Comparison of ENCODE assay signal across 28 cellular contexts in the genomic region with DNA sequence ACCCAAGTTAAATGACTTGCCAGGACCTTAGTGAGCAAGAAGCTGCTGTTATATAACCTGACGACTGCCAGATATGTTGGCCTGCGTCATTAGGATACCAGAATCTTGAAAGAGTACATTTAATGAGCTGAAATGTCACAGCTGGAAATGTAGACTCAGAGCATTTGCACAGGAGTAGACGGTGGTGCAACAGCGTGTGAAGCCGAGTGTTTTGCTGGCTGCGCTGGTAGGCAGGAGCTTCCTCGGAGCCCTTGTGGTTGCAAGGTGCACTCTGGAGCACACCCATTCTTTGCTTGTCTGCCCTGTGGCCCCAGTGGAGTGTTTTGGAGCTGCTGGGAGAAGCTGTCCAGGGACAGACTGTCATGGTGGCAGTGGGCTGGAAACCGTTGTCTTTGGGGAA.
"Had no signal": no experiment of that assay in that cellular context is flagged by ENCODE, and none has a peak within 500 bp of the region (broad histone marks: within the 10 kb centered on the region; RNA-seq: fewer than 3 reads in every experiment).

No MANE protein-coding gene starts in this region.

- H3K4me3 Mint-ChIP-seq: activated CD4-positive, alpha-beta memory T cell treated with anti-CD3 and anti-CD28 coated beads for 36 hours; activated naive CD4-positive, alpha-beta T cell treated with anti-CD3 and anti-CD28 coated beads, Interleukin-2, amount 10 ng/mL, durations not matched to agents 7 days and 5 days; activated naive CD8-positive, alpha-beta T cell treated with anti-CD3 and anti-CD28 coated beads, Interleukin-2, amount 10 ng/mL, durations not matched to agents 7 days and 5 days; activated T-helper 1 cell treated with anti-CD3 and anti-CD28 coated beads, Interleukin-12 subunit alpha, Interleukin-12 subunit beta, Interleukin-2, Interleukin-4 antibody, amounts not matched to agents 30 ng/mL and 10 ng/mL and 1 ng/mL, durations not matched to agents 14 hours and 24 hours and 36 hours; brain; effector memory CD8-positive, alpha-beta T cell; naive thymus-derived CD4-positive, alpha-beta T cell; T-helper 1 cell treated with Interleukin-12 subunit alpha and Interleukin-12 subunit beta and Interleukin-4 antibody, amounts not matched to agents 30 μg/mL and 1 μg/mL, for 36 hours had no signal

- H3K27me3 Mint-ChIP-seq: activated CD4-positive, alpha-beta memory T cell treated with anti-CD3 and anti-CD28 coated beads for 36 hours; activated naive CD4-positive, alpha-beta T cell treated with anti-CD3 and anti-CD28 coated beads, Interleukin-2, amount 10 ng/mL, durations not matched to agents 7 days and 5 days; activated naive CD8-positive, alpha-beta T cell treated with anti-CD3 and anti-CD28 coated beads, Interleukin-2, amount 10 ng/mL, durations not matched to agents 7 days and 5 days; brain; effector memory CD8-positive, alpha-beta T cell; naive thymus-derived CD4-positive, alpha-beta T cell had no signal

- H3K27me3 ChIP-seq: ascending aorta, cardiac muscle cell, esophagus muscularis mucosa, left lung, ovary, testis, transverse colon had no signal

- H3K4me3 ChIP-seq: ascending aorta, cardiac muscle cell, esophagus muscularis mucosa, left lung, ovary, psoas muscle, testis, transverse colon had no signal

- H3K27ac Mint-ChIP-seq: activated CD4-positive, alpha-beta memory T cell treated with anti-CD3 and anti-CD28 coated beads for 36 hours; activated naive CD4-positive, alpha-beta T cell treated with anti-CD3 and anti-CD28 coated beads, Interleukin-2, amount 10 ng/mL, durations not matched to agents 7 days and 5 days; activated naive CD8-positive, alpha-beta T cell treated with anti-CD3 and anti-CD28 coated beads, Interleukin-2, amount 10 ng/mL, durations not matched to agents 7 days and 5 days; activated T-helper 1 cell treated with anti-CD3 and anti-CD28 coated beads, Interleukin-12 subunit alpha, Interleukin-12 subunit beta, Interleukin-2, Interleukin-4 antibody, amounts not matched to agents 30 ng/mL and 10 ng/mL and 1 ng/mL, durations not matched to agents 14 hours and 24 hours and 36 hours; T-helper 1 cell treated with Interleukin-12 subunit alpha and Interleukin-12 subunit beta and Interleukin-4 antibody, amounts not matched to agents 30 μg/mL and 1 μg/mL, for 36 hours had no signal

- H3K4me1 ChIP-seq: ascending aorta, psoas muscle, testis, transverse colon had no signal

- DNase-seq: activated CD4-positive, alpha-beta memory T cell treated with anti-CD3 and anti-CD28 coated beads for 36 hours; activated CD4-positive, alpha-beta T cell treated with anti-CD3 and anti-CD28 coated beads for 48 hours; activated CD8-positive, alpha-beta memory T cell treated with anti-CD3 and anti-CD28 coated beads, Interleukin-2, amount 50 U/mL, for 4 hours; activated gamma-delta T cell; activated naive CD4-positive, alpha-beta T cell treated with anti-CD3 and anti-CD28 coated beads, Interleukin-2, amount 10 ng/mL, durations not matched to agents 7 days and 5 days; activated naive CD8-positive, alpha-beta T cell treated with anti-CD3 and anti-CD28 coated beads, Interleukin-2, amount 10 ng/mL, durations not matched to agents 7 days and 5 days; activated T-cell treated with anti-CD3 and anti-CD28 coated beads, Interleukin-2, amount 50 U/mL, for 1 hour; cortex of kidney; effector memory CD8-positive, alpha-beta T cell; foreskin melanocyte; kidney glomerular epithelial cell; left lung; naive thymus-derived CD4-positive, alpha-beta T cell; ovary; psoas muscle; stimulated activated naive CD4-positive, alpha-beta T cell treated with Interleukin-2 at 50 U/mL for 16 hours; SW 1271; T-helper 9 cell; testis; transverse colon had no signal

- H3K4me1 Mint-ChIP-seq: activated naive CD4-positive, alpha-beta T cell treated with anti-CD3 and anti-CD28 coated beads, Interleukin-2, amount 10 ng/mL, durations not matched to agents 7 days and 5 days; activated naive CD8-positive, alpha-beta T cell treated with anti-CD3 and anti-CD28 coated beads, Interleukin-2, amount 10 ng/mL, durations not matched to agents 7 days and 5 days had no signal

- H3K27ac ChIP-seq: ascending aorta, cardiac muscle cell, esophagus muscularis mucosa, left lung, ovary, psoas muscle, testis, transverse colon, VCaP had no signal

- H3K9me3 ChIP-seq: ascending aorta, esophagus muscularis mucosa, left lung, ovary, psoas muscle, testis, transverse colon had no signal

- H3K36me3 ChIP-seq: cardiac muscle cell, ovary had no signal

- ATAC-seq: activated CD4-positive, CD25-positive, alpha-beta regulatory T cell treated with anti-CD3 and anti-CD28 coated beads, Interleukin-2, amount 50 U/mL, for 24 hours; effector memory CD8-positive, alpha-beta T cell; left lung; naive thymus-derived CD4-positive, alpha-beta T cell; psoas muscle had no signal

- H3K9me3 Mint-ChIP-seq: activated CD4-positive, alpha-beta memory T cell treated with anti-CD3 and anti-CD28 coated beads for 36 hours; activated naive CD4-positive, alpha-beta T cell treated with anti-CD3 and anti-CD28 coated beads, Interleukin-2, amount 10 ng/mL, durations not matched to agents 7 days and 5 days; activated naive CD8-positive, alpha-beta T cell treated with anti-CD3 and anti-CD28 coated beads, Interleukin-2, amount 10 ng/mL, durations not matched to agents 7 days and 5 days; activated T-helper 1 cell treated with anti-CD3 and anti-CD28 coated beads, Interleukin-12 subunit alpha, Interleukin-12 subunit beta, Interleukin-2, Interleukin-4 antibody, amounts not matched to agents 30 ng/mL and 10 ng/mL and 1 ng/mL, durations not matched to agents 14 hours and 24 hours and 36 hours; brain; effector memory CD8-positive, alpha-beta T cell; naive thymus-derived CD4-positive, alpha-beta T cell; T-helper 1 cell treated with Interleukin-12 subunit alpha and Interleukin-12 subunit beta and Interleukin-4 antibody, amounts not matched to agents 30 μg/mL and 1 μg/mL, for 36 hours had no signal
